ENCODE assay signal across 8 cellular contexts in genomic region chr12:42143401-42144173, GRCh38. TPM values are rescaled to one million over a fixed set of nuclear protein-coding genes. Genes with fewer than 3 reads are reported as not detected.
DNase-seq lines count a peak whose midpoint lies in the region; ATAC-seq and TF ChIP-seq lines count a peak whose summit lies in the region.

No MANE protein-coding gene starts in this region.

- peaks cover 24% of the 10 kb centered on the region for H3K4me1 ChIP-seq in HUES64 (ENCODE audit: insufficient read depth, low read length)
- peaks cover 21 to 34% of the 10 kb centered on the region in 2 donors for H3K4me1 ChIP-seq in gastrocnemius medialis

- ATAC-seq in gastrocnemius medialis (no peak), GM19467 (IDR thresholded peaks at IDR 0.05; ENCODE audit: unreplicated experiment) (no peak), GM21367 (IDR thresholded peaks at IDR 0.05; ENCODE audit: unreplicated experiment) (no peak)

- H3K4me3 Mint-ChIP-seq in activated CD4-positive, alpha-beta T cell treated with anti-CD3 and anti-CD28 coated beads, Interleukin-2, amount 10 ng/mL, durations not matched to agents 7 days and 5 days: peak overlapping the region; percentile 90
- H3K4me3 Mint-ChIP-seq in activated CD4-positive, alpha-beta memory T cell treated with anti-CD3 and anti-CD28 coated beads for 36 hours: peak overlapping the region; percentile 93

- DNase-seq in activated CD4-positive, alpha-beta T cell treated with anti-CD3 and anti-CD28 coated beads, Interleukin-2, amount 10 ng/mL, durations not matched to agents 7 days and 5 days: peak; percentile 8
- DNase-seq in activated CD4-positive, alpha-beta T cell treated with anti-CD3 and anti-CD28 coated beads, Interleukin-2, amount 50 U/mL, for 4 hours: no peak
- no peak for DNase-seq in activated CD4-positive, alpha-beta memory T cell treated with anti-CD3 and anti-CD28 coated beads for 36 hours
- DNase-seq in hepatic stellate cell (ENCODE audit: low spot score) (peak; percentile 14), gastrocnemius medialis (no peak)

- no peak for TF ChIP-seq CTCF in gastrocnemius medialis (IDR thresholded peaks at IDR 0.05 in 4 of 5, conservative IDR thresholded peaks at IDR 0.05 in 1 of 5)

- intact Hi-C loops in activated CD4-positive, alpha-beta memory T cell treated with anti-CD3 and anti-CD28 coated beads for 36 hours (cut with micrococcal nuclease): loop anchor here (1.0 to 5.0 kb wide), 3 partner anchors 46 to 219 kb away; no protein-coding TSS in a partner anchor
- intact Hi-C loops in gastrocnemius medialis (cut with DNase I; ENCODE audit: low total_unique reads): loop anchor here (2.0 kb wide), 1 partner anchor 95 kb away; the partner anchor contains the start of gene YAF2

- TF ChIP-seq POLR2A in gastrocnemius medialis (IDR thresholded peaks at IDR 0.05): no peak

- H3K9ac ChIP-seq in HUES64 (ENCODE audit: low read depth, low read length): peak overlapping the region; percentile 79

- no peaks in the 10 kb centered on the region for H3K9me3 Mint-ChIP-seq in activated CD4-positive, alpha-beta T cell treated with anti-CD3 and anti-CD28 coated beads, Interleukin-2, amount 10 ng/mL, durations not matched to agents 7 days and 5 days
- H3K9me3 Mint-ChIP-seq in activated CD4-positive, alpha-beta memory T cell treated with anti-CD3 and anti-CD28 coated beads for 36 hours: no peaks in the 10 kb centered on the region

- no peaks in the 10 kb centered on the region for H3K36me3 Mint-ChIP-seq in activated CD4-positive, alpha-beta T cell treated with anti-CD3 and anti-CD28 coated beads, Interleukin-2, amount 10 ng/mL, durations not matched to agents 7 days and 5 days (ENCODE audit: low read depth)
- H3K36me3 Mint-ChIP-seq in activated CD4-positive, alpha-beta memory T cell treated with anti-CD3 and anti-CD28 coated beads for 36 hours: no peaks in the 10 kb centered on the region

- H3K4me3 ChIP-seq in HUES64 (ENCODE audit: low read length) (peak overlapping the region; percentile 65), gastrocnemius medialis (peak overlapping the region; percentile 52 to 83 (median 68))

- H3K9me3 ChIP-seq in HUES64 (ENCODE audit: insufficient read depth, low read depth, low read length) (no peaks in the 10 kb centered on the region), gastrocnemius medialis (no peaks in the 10 kb centered on the region)

- H3K27ac ChIP-seq in HUES64 (ENCODE audit: low read depth, low read length): no peak overlapping the region; the same call in 1 of the 2 replicates
- H3K27ac ChIP-seq in gastrocnemius medialis: peak overlapping the region; percentile 71 to 92 (median 88)

- H3K27me3 Mint-ChIP-seq in activated CD4-positive, alpha-beta T cell treated with anti-CD3 and anti-CD28 coated beads, Interleukin-2, amount 10 ng/mL, durations not matched to agents 7 days and 5 days: peaks cover 2% of the 10 kb centered on the region
- no peaks in the 10 kb centered on the region for H3K27me3 Mint-ChIP-seq in activated CD4-positive, alpha-beta memory T cell treated with anti-CD3 and anti-CD28 coated beads for 36 hours

- H3K4me1 Mint-ChIP-seq in activated CD4-positive, alpha-beta T cell treated with anti-CD3 and anti-CD28 coated beads, Interleukin-2, amount 10 ng/mL, durations not matched to agents 7 days and 5 days: peaks cover 39% of the 10 kb centered on the region
- peaks cover 35% of the 10 kb centered on the region for H3K4me1 Mint-ChIP-seq in activated CD4-positive, alpha-beta memory T cell treated with anti-CD3 and anti-CD28 coated beads for 36 hours (ENCODE audit: low read depth)

- POLR2A ChIA-PET in activated CD4-positive, alpha-beta T cell treated with anti-CD3 and anti-CD28 coated beads, Interleukin-2, amount 10 ng/mL, durations not matched to agents 7 days and 5 days (lab: Charles Lee): no interaction called here
- POLR2A ChIA-PET in activated CD4-positive, alpha-beta memory T cell treated with anti-CD3 and anti-CD28 coated beads for 36 hours (lab: Charles Lee): no interaction called here

- H3K36me3 ChIP-seq in HUES64 (ENCODE audit: insufficient read depth, low read length): no peaks in the 10 kb centered on the region
- no peaks in the 10 kb centered on the region for H3K36me3 ChIP-seq in gastrocnemius medialis

- CTCF ChIA-PET in activated CD4-positive, alpha-beta T cell treated with anti-CD3 and anti-CD28 coated beads, Interleukin-2, amount 10 ng/mL, durations not matched to agents 7 days and 5 days (lab: Charles Lee): no interaction called here
- CTCF ChIA-PET in activated CD4-positive, alpha-beta memory T cell treated with anti-CD3 and anti-CD28 coated beads for 36 hours (lab: Charles Lee): interaction anchor here (0.7 kb wide), 1 partner anchor 17 kb away, joined by 3 read pairs; no protein-coding TSS in a partner anchor

- WGBS in HUES64: 15% methylated on average over 14 of the region's 14 CpGs

- in situ Hi-C loops in gastrocnemius medialis (cut with MboI; ENCODE audit: low sequenced_read_pairs in 4 of 4): loop anchor here in 1 of 4 donors (10.0 kb wide), 1 partner anchor 91 kb away; the partner anchor contains the start of gene YAF2

- peak overlapping the region; percentile 86 for H3K27ac Mint-ChIP-seq in activated CD4-positive, alpha-beta T cell treated with anti-CD3 and anti-CD28 coated beads, Interleukin-2, amount 10 ng/mL, durations not matched to agents 7 days and 5 days
- peak overlapping the region; percentile 75 for H3K27ac Mint-ChIP-seq in activated CD4-positive, alpha-beta memory T cell treated with anti-CD3 and anti-CD28 coated beads for 36 hours

- H3K27me3 ChIP-seq in HUES64 (ENCODE audit: insufficient read depth, low read length) (peaks cover 32% of the 10 kb centered on the region), gastrocnemius medialis (no peaks in the 10 kb centered on the region)

RNA-seq across cellular contexts. Expression of gene GXYLT1, which starts 1.1 kb away (rescaled TPM):
- total RNA-seq in activated CD4-positive, alpha-beta T cell treated with anti-CD3 and anti-CD28 coated beads, Interleukin-2, amount 10 ng/mL, durations not matched to agents 7 days and 5 days: 10 to 100 TPM in 1 of 2 experiments, 1 to 10 TPM in 1; 8.0 to 10.2 TPM
- 11.1 TPM for polyA plus RNA-seq in HUES64 (2013, experiment 1 of 2)
- polyA plus RNA-seq in HUES64 (2013, experiment 2 of 2): 10.8 TPM
- total RNA-seq in activated CD4-positive, alpha-beta memory T cell treated with anti-CD3 and anti-CD28 coated beads for 36 hours: 1 to 10 TPM; 7.0 to 8.3 TPM
- total RNA-seq in gastrocnemius medialis: 1 to 10 TPM; 4.4 to 5.5 (median 5.0) TPM

Comparison
In these comparisons a context has a peak if more than half of its experiments do, and no peak if none do; other contexts are left out.
1. DNase-seq: peak in activated CD4-positive, alpha-beta T cell treated with anti-CD3 and anti-CD28 coated beads, Interleukin-2, amount 10 ng/mL, durations not matched to agents 7 days and 5 days (single experiment) and hepatic stellate cell (single experiment); none in activated CD4-positive, alpha-beta T cell treated with anti-CD3 and anti-CD28 coated beads, Interleukin-2, amount 50 U/mL, for 4 hours (0 of 2), activated CD4-positive, alpha-beta memory T cell treated with anti-CD3 and anti-CD28 coated beads for 36 hours (single experiment) and gastrocnemius medialis (0 of 2).